ENCODE assay signal across 32 cellular contexts in genomic region chr1:57797084-57797483, GRCh38.
"Had no signal": no experiment of that assay in that cellular context is flagged by ENCODE, and none has a peak within 500 bp of the region (broad histone marks: within the 10 kb centered on the region; RNA-seq: fewer than 3 reads in every experiment).

No MANE protein-coding gene starts in this region.

- H3K9me3 ChIP-seq: ascending aorta, body of pancreas, Peyer's patch, SJCRH30 had no signal

- H3K9me3 Mint-ChIP-seq: activated CD4-positive, alpha-beta T cell treated with anti-CD3 and anti-CD28 coated beads, Interleukin-2, amount 10 ng/mL, durations not matched to agents 7 days and 5 days; activated naive CD4-positive, alpha-beta T cell treated with anti-CD3 and anti-CD28 coated beads, Interleukin-2, amount 50 U/mL, for 24 hours; activated naive CD8-positive, alpha-beta T cell treated with anti-CD3 and anti-CD28 coated beads, Interleukin-2, amount 10 ng/mL, durations not matched to agents 7 days and 5 days; activated T-cell treated with anti-CD3 and anti-CD28 coated beads, Interleukin-2, amount 50 U/mL, for 24 hours; activated T-helper 2 cell treated with anti-CD3 and anti-CD28 coated beads, Interferon-gamma antibody, Interleukin-2, Interleukin-4, amounts not matched to agents 10 μg/mL and 5 μg/mL and 100 μg/mL, durations not matched to agents 14 hours and 24 hours and 36 hours had no signal

- H3K4me2 ChIP-seq: KMS-11 had no signal

- H3K36me3 ChIP-seq: ascending aorta, Peyer's patch, SJCRH30 had no signal

- H3K9ac ChIP-seq: KMS-11 had no signal

- H3K27me3 Mint-ChIP-seq: activated CD4-positive, alpha-beta T cell treated with anti-CD3 and anti-CD28 coated beads for 36 hours; activated CD4-positive, alpha-beta T cell treated with anti-CD3 and anti-CD28 coated beads, Interleukin-2, amount 10 ng/mL, durations not matched to agents 7 days and 5 days had no signal

- H3K4me3 Mint-ChIP-seq: activated CD4-positive, alpha-beta T cell treated with anti-CD3 and anti-CD28 coated beads for 36 hours; activated CD4-positive, alpha-beta T cell treated with anti-CD3 and anti-CD28 coated beads, Interleukin-2, amount 10 ng/mL, durations not matched to agents 7 days and 5 days; activated CD8-positive, alpha-beta T cell treated with anti-CD3 and anti-CD28 coated beads, Interleukin-2, amount 10 ng/mL, durations not matched to agents 7 days and 5 days; activated naive CD4-positive, alpha-beta T cell treated with anti-CD3 and anti-CD28 coated beads, Interleukin-2, amount 50 U/mL, for 24 hours; activated naive CD8-positive, alpha-beta T cell treated with anti-CD3 and anti-CD28 coated beads, Interleukin-2, amount 10 ng/mL, durations not matched to agents 7 days and 5 days; activated T-cell treated with anti-CD3 and anti-CD28 coated beads, Interleukin-2, amount 50 U/mL, for 24 hours had no signal

- H3K4me1 ChIP-seq: ascending aorta, body of pancreas, Peyer's patch, SJCRH30 had no signal

- H3K4me1 Mint-ChIP-seq: activated CD4-positive, alpha-beta T cell treated with anti-CD3 and anti-CD28 coated beads for 36 hours; activated CD4-positive, alpha-beta T cell treated with anti-CD3 and anti-CD28 coated beads, Interleukin-2, amount 10 ng/mL, durations not matched to agents 7 days and 5 days; activated naive CD4-positive, alpha-beta T cell treated with anti-CD3 and anti-CD28 coated beads, Interleukin-2, amount 50 U/mL, for 24 hours; activated naive CD8-positive, alpha-beta T cell treated with anti-CD3 and anti-CD28 coated beads, Interleukin-2, amount 10 ng/mL, durations not matched to agents 7 days and 5 days had no signal

- H3K4me3 ChIP-seq: ascending aorta, body of pancreas, Peyer's patch, SJCRH30, SK-N-MC had no signal

- H3K36me3 Mint-ChIP-seq: activated naive CD4-positive, alpha-beta T cell treated with anti-CD3 and anti-CD28 coated beads, Interleukin-2, amount 50 U/mL, for 24 hours; activated naive CD8-positive, alpha-beta T cell treated with anti-CD3 and anti-CD28 coated beads, Interleukin-2, amount 10 ng/mL, durations not matched to agents 7 days and 5 days had no signal

- ATAC-seq: activated CD4-positive, alpha-beta T cell treated with anti-CD3 and anti-CD28 coated beads for 36 hours; activated CD4-positive, CD25-positive, alpha-beta regulatory T cell treated with anti-CD3 and anti-CD28 coated beads, Interleukin-2, amount 50 U/mL, for 24 hours; activated CD8-positive, alpha-beta T cell treated with anti-CD3 and anti-CD28 coated beads, Interleukin-2, amount 10 ng/mL, durations not matched to agents 7 days and 5 days; body of pancreas had no signal

- H3K27ac Mint-ChIP-seq: activated CD4-positive, alpha-beta T cell treated with anti-CD3 and anti-CD28 coated beads for 36 hours; activated CD4-positive, alpha-beta T cell treated with anti-CD3 and anti-CD28 coated beads, Interleukin-2, amount 10 ng/mL, durations not matched to agents 7 days and 5 days; activated CD8-positive, alpha-beta T cell treated with anti-CD3 and anti-CD28 coated beads, Interleukin-2, amount 10 ng/mL, durations not matched to agents 7 days and 5 days; activated naive CD4-positive, alpha-beta T cell treated with anti-CD3 and anti-CD28 coated beads, Interleukin-2, amount 50 U/mL, for 24 hours; activated naive CD8-positive, alpha-beta T cell treated with anti-CD3 and anti-CD28 coated beads, Interleukin-2, amount 10 ng/mL, durations not matched to agents 7 days and 5 days; activated T-cell treated with anti-CD3 and anti-CD28 coated beads, Interleukin-2, amount 50 U/mL, for 24 hours; activated T-helper 2 cell treated with anti-CD3 and anti-CD28 coated beads, Interferon-gamma antibody, Interleukin-2, Interleukin-4, amounts not matched to agents 10 μg/mL and 5 μg/mL and 100 μg/mL, durations not matched to agents 14 hours and 24 hours and 36 hours had no signal

- DNase-seq: activated CD4-positive, alpha-beta T cell treated with anti-CD3 and anti-CD28 coated beads for 36 hours; activated CD4-positive, alpha-beta T cell treated with anti-CD3 and anti-CD28 coated beads, Interleukin-2, amount 10 ng/mL, durations not matched to agents 7 days and 5 days; activated CD4-positive, alpha-beta T cell treated with anti-CD3 and anti-CD28 coated beads, Interleukin-2, amount 50 U/mL, for 48 hours; activated CD8-positive, alpha-beta T cell treated with anti-CD3 and anti-CD28 coated beads, Interleukin-2, amount 10 ng/mL, durations not matched to agents 7 days and 5 days; activated gamma-delta T cell; activated naive CD4-positive, alpha-beta T cell treated with Interleukin-2 at 50 U/mL for 16 hours; activated naive CD8-positive, alpha-beta T cell treated with anti-CD3 and anti-CD28 coated beads, Interleukin-2, amount 10 ng/mL, durations not matched to agents 7 days and 5 days; activated T-cell treated with anti-CD3 and anti-CD28 coated beads, Interleukin-2, amount 50 U/mL, for 24 hours; amygdala; body of pancreas; caudate nucleus; cerebellar nuclear complex; MM.1S; MV-4-11; NCI-H1092; NCI-H1436 treated with DMSO at 0.1 percent for 48 hours; NCI-H1694 treated with DMSO at 0.1 percent for 48 hours; NCI-H2029; NCI-H446 treated with DMSO at 0.1 percent for 48 hours; NCI-H524; NCI-H69; Peyer's patch; Right ventricle myocardium superior; SJCRH30; T1000 had no signal

- H3K27ac ChIP-seq: ascending aorta, body of pancreas, KMS-11, Peyer's patch, RWPE1, SJCRH30, SK-N-MC had no signal

- H3K27me3 ChIP-seq: ascending aorta, body of pancreas, Peyer's patch, SJCRH30 had no signal
